ENCODE assay signal across 2 cellular contexts in genomic region chr9:5551368-5551767, GRCh38.
TF ChIP-seq lines count a peak whose summit lies in the region.

No MANE protein-coding gene starts in this region.

TF ChIP-seq in SK-N-SH, 30 proteins besides CTCF, POLR2A, EP300 and RAD21 (continued from another document):
- no peak for TF ChIP-seq FOXJ3 (CRISPR knock-in tag; IDR thresholded peaks at IDR 0.05)
- TF ChIP-seq USF1 (IDR thresholded peaks at IDR 0.05; ENCODE audit: borderline replicate concordance, low read depth) = no peak
- TF ChIP-seq RFX5 (IDR thresholded peaks at IDR 0.05; ENCODE audit: low read length) = no peak
- no peak for TF ChIP-seq PBX3 (IDR thresholded peaks at IDR 0.05)
- no peak for TF ChIP-seq USF2 (IDR thresholded peaks at IDR 0.05; ENCODE audit: borderline replicate concordance, low read depth, low read length)
- TF ChIP-seq GABPA (IDR thresholded peaks at IDR 0.05; ENCODE audit: low read depth) = no peak
- TF ChIP-seq MXI1 (IDR thresholded peaks at IDR 0.05; ENCODE audit: low read depth, low read length) = no peak
- no peak for TF ChIP-seq MAX (IDR thresholded peaks at IDR 0.05; ENCODE audit: low read depth)
- TF ChIP-seq TCF12 (IDR thresholded peaks at IDR 0.05) = no peak
- no peak for TF ChIP-seq ZBTB33 (IDR thresholded peaks at IDR 0.05; ENCODE audit: borderline replicate concordance, low read depth)
- TF ChIP-seq FOXM1 (IDR thresholded peaks at IDR 0.05; ENCODE audit: low read depth) = no peak
- no peak for TF ChIP-seq NRF1 (IDR thresholded peaks at IDR 0.05; ENCODE audit: low read depth, low read length)
- TF ChIP-seq CHD2 (IDR thresholded peaks at IDR 0.05; ENCODE audit: low read length, partially characterized antibody) = no peak
- TF ChIP-seq FOSL2 (IDR thresholded peaks at IDR 0.05; ENCODE audit: borderline replicate concordance, low read depth) = no peak
- no peak for TF ChIP-seq TEAD4 (IDR thresholded peaks at IDR 0.05; ENCODE audit: borderline replicate concordance, insufficient read depth)
- no peak for TF ChIP-seq MEF2A (IDR thresholded peaks at IDR 0.05; ENCODE audit: borderline replicate concordance, low read depth)

TF ChIP-seq in SK-N-SH treated with all-trans-retinoic acid at 6 μM for 48 hours, 23 proteins besides CTCF, POLR2A, EP300 and RAD21 (continued from another document):
- no peak for TF ChIP-seq TSHZ2 (CRISPR knock-in tag; IDR thresholded peaks at IDR 0.05)
- no peak for TF ChIP-seq OSR1 (CRISPR knock-in tag; IDR thresholded peaks at IDR 0.05)
- no peak for TF ChIP-seq ZNF565 (CRISPR knock-in tag; conservative IDR thresholded peaks at IDR 0.05; ENCODE audit: low read depth)
- TF ChIP-seq, protein P1, sequence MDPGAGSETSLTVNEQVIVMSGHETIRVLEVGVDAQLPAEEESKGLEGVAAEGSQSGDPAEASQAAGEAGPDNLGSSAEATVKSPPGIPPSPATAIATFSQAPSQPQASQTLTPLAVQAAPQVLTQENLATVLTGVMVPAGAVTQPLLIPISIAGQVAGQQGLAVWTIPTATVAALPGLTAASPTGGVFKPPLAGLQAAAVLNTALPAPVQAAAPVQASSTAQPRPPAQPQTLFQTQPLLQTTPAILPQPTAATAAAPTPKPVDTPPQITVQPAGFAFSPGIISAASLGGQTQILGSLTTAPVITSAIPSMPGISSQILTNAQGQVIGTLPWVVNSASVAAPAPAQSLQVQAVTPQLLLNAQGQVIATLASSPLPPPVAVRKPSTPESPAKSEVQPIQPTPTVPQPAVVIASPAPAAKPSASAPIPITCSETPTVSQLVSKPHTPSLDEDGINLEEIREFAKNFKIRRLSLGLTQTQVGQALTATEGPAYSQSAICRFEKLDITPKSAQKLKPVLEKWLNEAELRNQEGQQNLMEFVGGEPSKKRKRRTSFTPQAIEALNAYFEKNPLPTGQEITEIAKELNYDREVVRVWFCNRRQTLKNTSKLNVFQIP (CRISPR knock-in tag; IDR thresholded peaks at IDR 0.05; ENCODE audit: borderline replicate concordance, low read depth) = no peak
